ENCODE assay signal across 9 cellular contexts in the genomic region with DNA sequence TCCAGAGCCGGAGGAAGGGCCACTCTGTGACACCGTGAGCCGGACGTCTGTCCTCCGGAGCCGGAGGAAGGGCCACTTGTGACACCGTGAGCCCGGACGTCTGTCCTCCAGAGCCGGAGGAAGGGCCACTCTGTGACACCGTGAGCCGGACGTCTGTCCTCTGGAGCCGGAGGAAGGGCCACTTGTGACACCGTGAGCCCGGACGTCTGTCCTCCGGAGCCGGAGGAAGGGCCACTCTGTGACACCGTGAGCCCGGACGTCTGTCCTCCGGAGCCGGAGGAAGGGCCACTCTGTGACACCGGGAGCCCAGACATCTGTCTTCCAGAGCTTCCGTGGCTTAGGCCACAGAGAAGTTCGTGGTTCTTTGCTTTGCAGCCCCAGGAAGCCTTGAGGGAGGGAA. TPM values are rescaled to one million over a fixed set of nuclear protein-coding genes. Genes with fewer than 3 reads are reported as not detected.
A peak's percentile ranks its signal among the peaks of the same experiment; 100 is the strongest.
DNase-seq lines count a peak whose midpoint lies in the region; TF ChIP-seq lines count a peak whose summit lies in the region.
"Not testable (repeated sequence)": the region's sequence is repeated elsewhere in the genome, so short reads cannot be mapped to it uniquely, and the experiment has no call there.
"Had no signal": no experiment of that assay in that cellular context is flagged by ENCODE, and none has a peak within 500 bp of the region (broad histone marks: within the 10 kb centered on the region; RNA-seq: fewer than 3 reads in every experiment).

No MANE protein-coding gene starts in this region.

- intact Hi-C loops in CD14-positive monocyte (cut with micrococcal nuclease); posterior vena cava (cut with DNase I); spleen (cut with DNase I; ENCODE audit: low total_unique reads): not testable (repeated sequence)

- WGBS in spleen, 5 donors: 83 to 90% (median 86%) methylated on average over 15 to 27 of the region's 27 CpGs

- not testable (repeated sequence) for DNase-seq in CD14-positive monocyte (ENCODE audit: low spot score)
- DNase-seq in chondrocyte (ENCODE audit: low spot score) (peak; percentile 61), mesenteric fat pad (ENCODE audit: low spot score) (peak; percentile 79), posterior vena cava (ENCODE audit: low spot score) (peak; percentile 64), spleen (peak; percentile 61)

- H3K4me3 Mint-ChIP-seq in CD14-positive monocyte; chondrocyte (ENCODE audit: unreplicated experiment): not testable (repeated sequence)

- not testable (repeated sequence) for H3K36me3 ChIP-seq in spleen

- peaks cover 0 to 32% (median 3%) of the 10 kb centered on the region in 7 donors for H3K27me3 ChIP-seq in spleen (replicated peaks in 1 of 7)

- H3K9me3 ChIP-seq in spleen: not testable (repeated sequence)

- H3K36me3 Mint-ChIP-seq in CD14-positive monocyte: peaks cover 11 to 17% of the 10 kb centered on the region in 2 donors
- H3K36me3 Mint-ChIP-seq in chondrocyte (ENCODE audit: low read depth): not testable (repeated sequence)

- not testable (repeated sequence) for H3K27me3 Mint-ChIP-seq in CD14-positive monocyte (ENCODE audit: low read depth in 3 of 3)
- peaks cover 13% of the 10 kb centered on the region for H3K27me3 Mint-ChIP-seq in chondrocyte (ENCODE audit: low read depth)

- peak overlapping the region in 6 of 7 donors; percentile 11 to 88 (median 50) for H3K27ac Mint-ChIP-seq in CD14-positive monocyte
- H3K27ac Mint-ChIP-seq in chondrocyte (ENCODE audit: unreplicated experiment): not testable (repeated sequence)

- TF ChIP-seq CTCF in CD14-positive monocyte (IDR thresholded peaks at IDR 0.05); chondrocyte (IDR thresholded peaks at IDR 0.05); spleen (IDR thresholded peaks at IDR 0.05 in 8 of 11, conservative IDR thresholded peaks at IDR 0.05 in 3 of 11): not testable (repeated sequence)

- H3K27ac ChIP-seq in spleen: peak overlapping the region in 2 of 8 donors; percentile 18 to 36

- peaks cover 31% of the 10 kb centered on the region for H3K4me1 Mint-ChIP-seq in CD14-positive monocyte
- H3K4me1 Mint-ChIP-seq in chondrocyte (ENCODE audit: low read depth): not testable (repeated sequence)

- peaks cover 0 to 14% (median 4%) of the 10 kb centered on the region in 7 donors for H3K9me3 Mint-ChIP-seq in CD14-positive monocyte
- H3K9me3 Mint-ChIP-seq in chondrocyte (ENCODE audit: low read depth): not testable (repeated sequence)

- not testable (repeated sequence) for TF ChIP-seq POLR2A in spleen (IDR thresholded peaks at IDR 0.05)

- peaks cover 2 to 32% (median 8%) of the 10 kb centered on the region in 6 donors for H3K4me1 ChIP-seq in spleen

- not testable (repeated sequence) for H3K4me3 ChIP-seq in spleen

RNA-seq across cellular contexts. Expression of gene GLT1D1, which starts 6.6 kb away (rescaled TPM):
- 10 to 100 TPM; 40.6 to 55.6 TPM for polyA plus RNA-seq in CD14-positive monocyte
- 0.22 to 0.44 TPM (median 0.27 TPM) in 3 replicates for total RNA-seq in chondrocyte
- total RNA-seq in mesenteric fat pad: 4.1 TPM
- 1 to 10 TPM in 1 of 2 donors, under 1 TPM in 1; 0.67 to 1.9 TPM for total RNA-seq in posterior vena cava
- total RNA-seq in spleen: 10 to 100 TPM in 6 of 7 donors, 1 to 10 TPM in 1; 7.8 to 41.4 (median 21.3) TPM
- polyA plus RNA-seq in spleen: 1 to 10 TPM in 2 of 3 donors, under 1 TPM in 1; 0.41 to 3.2 (median 1.6) TPM
- total RNA-seq: A673; CD4-positive, alpha-beta memory T cell; CD4-positive, CD25-positive, alpha-beta regulatory T cell had no signal
- polyA plus RNA-seq: AG04450; CD4-positive, alpha-beta memory T cell had no signal

RNA-seq across cellular contexts. Expression of gene SLC15A4, which starts 22.9 kb away (rescaled TPM):
- polyA plus RNA-seq in CD14-positive monocyte (10 to 100 TPM in 1 of 2 donors, 1 to 10 TPM in 1; 5.4 to 14.8 TPM), spleen (10 to 100 TPM; 19.0 to 22.7 (median 21.6) TPM)
- total RNA-seq in chondrocyte (31.7 to 35.0 TPM (median 34.0 TPM) in 3 replicates), mesenteric fat pad (26.5 TPM), posterior vena cava (10 to 100 TPM; 26.8 to 27.0 TPM), spleen (10 to 100 TPM; 37.8 to 92.4 (median 49.0) TPM)
